In the genomic region with DNA sequence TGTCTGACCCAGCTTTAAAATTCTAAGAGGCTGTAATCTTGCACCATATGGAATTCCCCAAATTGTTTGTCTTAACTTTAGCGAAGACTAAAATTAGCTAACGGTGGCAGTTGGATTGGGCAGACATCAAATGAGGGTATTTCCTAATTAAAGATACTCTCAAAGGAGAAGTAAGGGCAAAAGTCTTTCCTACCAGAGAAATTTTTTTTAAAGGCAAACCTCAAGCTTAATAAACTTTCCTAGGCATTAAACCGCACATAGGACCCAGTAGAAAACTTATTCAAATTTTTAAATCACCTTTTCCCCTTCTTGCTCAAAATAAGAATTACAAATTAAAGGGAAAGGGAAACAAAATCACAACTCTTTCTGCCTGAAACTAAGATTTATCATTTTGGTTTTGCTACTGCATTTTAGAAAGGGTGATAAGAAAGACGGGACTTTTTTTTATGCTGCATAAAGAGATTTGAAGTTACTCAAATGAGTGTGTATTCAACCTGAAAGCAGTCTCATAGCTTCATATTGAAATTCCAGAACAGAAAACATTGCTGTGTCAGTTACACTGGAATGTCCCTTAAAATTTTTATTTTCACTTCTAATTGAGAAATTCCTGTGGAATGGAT, we compare ENCODE assay signal across 1 cellular context.
TF ChIP-seq lines count a peak whose summit lies in the region.

No MANE protein-coding gene starts in this region.

TF ChIP-seq in GM12878, 131 proteins besides CTCF, POLR2A, EP300 and RAD21 (continued from another document and continues in another):
- TF ChIP-seq PML (IDR thresholded peaks at IDR 0.05; ENCODE audit: low read length) (peak; percentile 53), KLF5 (IDR thresholded peaks at IDR 0.05; ENCODE audit: partially characterized antibody) (no peak), HDAC2 (IDR thresholded peaks at IDR 0.05) (no peak), BHLHE40 (IDR thresholded peaks at IDR 0.05; ENCODE audit: borderline replicate concordance in 1 of 2, low read depth in 2 of 2, low read length in 1 of 2) (peak in 1 of 2 experiments; percentile 52; a peak in 1 of 4 replicates), NBN (IDR thresholded peaks at IDR 0.05) (peak; percentile 28; the same call in 1 of the 2 replicates), TBL1XR1 (IDR thresholded peaks at IDR 0.05; ENCODE audit: low read depth, low read length) (peak; percentile 28; the same call in 1 of the 2 replicates), PAX8 (IDR thresholded peaks at IDR 0.05) (no peak), BACH1 (IDR thresholded peaks at IDR 0.05; ENCODE audit: borderline replicate concordance) (peak; percentile 40; the same call in 1 of the 2 replicates), GABPA (IDR thresholded peaks at IDR 0.05; ENCODE audit: low read depth) (peak; percentile 59; the same call in 1 of the 2 replicates), ZNF207 (IDR thresholded peaks at IDR 0.05; ENCODE audit: borderline replicate concordance) (no peak), MXI1 (IDR thresholded peaks at IDR 0.05; ENCODE audit: low read depth, low read length) (0 out of 2 replicates have a peak, but pooled peaks have one; percentile 43), MTA2 (IDR thresholded peaks at IDR 0.05; ENCODE audit: low read depth) (peak; percentile 96), TCF12 (IDR thresholded peaks at IDR 0.05; ENCODE audit: low read depth, low read length) (no peak), POU2F2 (IDR thresholded peaks at IDR 0.05; ENCODE audit: borderline replicate concordance, low read depth, low read length) (no peak), BCL11A (IDR thresholded peaks at IDR 0.05; ENCODE audit: low read depth, low read length) (peak; percentile 46), NFIC (IDR thresholded peaks at IDR 0.05; ENCODE audit: low read depth, low read length) (peak; percentile 97), ETV6 (conservative IDR thresholded peaks at IDR 0.05 in 1 of 2, IDR thresholded peaks at IDR 0.05 in 1 of 2; ENCODE audit: borderline replicate concordance in 1 of 2, low read depth in 1 of 2) (peak in 1 of 2 experiments; percentile 75; a peak in 1 of 4 replicates), MYC (IDR thresholded peaks at IDR 0.05; ENCODE audit: insufficient read depth, insufficient read length, insufficient replicate concordance, low read length, severe bottlenecking) (no peak), HDGF (IDR thresholded peaks at IDR 0.05) (no peak), KDM1A (IDR thresholded peaks at IDR 0.05; ENCODE audit: borderline replicate concordance) (no peak), GATAD2B (conservative IDR thresholded peaks at IDR 0.05; ENCODE audit: low read depth) (peak; percentile 68; the same call in 1 of the 2 replicates), RCOR1 (conservative IDR thresholded peaks at IDR 0.05; ENCODE audit: low read depth, low read length) (0 out of 2 replicates have a peak, but pooled peaks have one; percentile 83), RELA (IDR thresholded peaks at IDR 0.05; ENCODE audit: borderline replicate concordance, partially characterized antibody) (peak; percentile 73), CREM (IDR thresholded peaks at IDR 0.05; ENCODE audit: low read depth) (peak; percentile 11; the same call in 1 of the 2 replicates), TCF3 (IDR thresholded peaks at IDR 0.05; ENCODE audit: borderline replicate concordance, insufficient read depth, low read depth, low read length) (no peak), SIX5 (IDR thresholded peaks at IDR 0.05; ENCODE audit: low read depth, low read length, severe bottlenecking) (no peak), NR2C1 (IDR thresholded peaks at IDR 0.05) (no peak), HDAC6 (IDR thresholded peaks at IDR 0.05; ENCODE audit: unreplicated experiment) (no peak), CBX5 (IDR thresholded peaks at IDR 0.05; ENCODE audit: low read depth) (0 out of 2 replicates have a peak, but pooled peaks have one; percentile 65), ESRRA (IDR thresholded peaks at IDR 0.05; ENCODE audit: low read length) (no peak), ZNF622 (IDR thresholded peaks at IDR 0.05) (no peak), IRF4 (IDR thresholded peaks at IDR 0.05; ENCODE audit: low read depth, low read length) (peak; percentile 57), SRF (IDR thresholded peaks at IDR 0.05; ENCODE audit: low read depth in 2 of 2, low read length in 2 of 2) (no peak)
- TF ChIP-seq, protein P1, sequence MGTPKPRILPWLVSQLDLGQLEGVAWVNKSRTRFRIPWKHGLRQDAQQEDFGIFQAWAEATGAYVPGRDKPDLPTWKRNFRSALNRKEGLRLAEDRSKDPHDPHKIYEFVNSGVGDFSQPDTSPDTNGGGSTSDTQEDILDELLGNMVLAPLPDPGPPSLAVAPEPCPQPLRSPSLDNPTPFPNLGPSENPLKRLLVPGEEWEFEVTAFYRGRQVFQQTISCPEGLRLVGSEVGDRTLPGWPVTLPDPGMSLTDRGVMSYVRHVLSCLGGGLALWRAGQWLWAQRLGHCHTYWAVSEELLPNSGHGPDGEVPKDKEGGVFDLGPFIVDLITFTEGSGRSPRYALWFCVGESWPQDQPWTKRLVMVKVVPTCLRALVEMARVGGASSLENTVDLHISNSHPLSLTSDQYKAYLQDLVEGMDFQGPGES (IDR thresholded peaks at IDR 0.05) = no peak
- TF ChIP-seq, protein P2, sequence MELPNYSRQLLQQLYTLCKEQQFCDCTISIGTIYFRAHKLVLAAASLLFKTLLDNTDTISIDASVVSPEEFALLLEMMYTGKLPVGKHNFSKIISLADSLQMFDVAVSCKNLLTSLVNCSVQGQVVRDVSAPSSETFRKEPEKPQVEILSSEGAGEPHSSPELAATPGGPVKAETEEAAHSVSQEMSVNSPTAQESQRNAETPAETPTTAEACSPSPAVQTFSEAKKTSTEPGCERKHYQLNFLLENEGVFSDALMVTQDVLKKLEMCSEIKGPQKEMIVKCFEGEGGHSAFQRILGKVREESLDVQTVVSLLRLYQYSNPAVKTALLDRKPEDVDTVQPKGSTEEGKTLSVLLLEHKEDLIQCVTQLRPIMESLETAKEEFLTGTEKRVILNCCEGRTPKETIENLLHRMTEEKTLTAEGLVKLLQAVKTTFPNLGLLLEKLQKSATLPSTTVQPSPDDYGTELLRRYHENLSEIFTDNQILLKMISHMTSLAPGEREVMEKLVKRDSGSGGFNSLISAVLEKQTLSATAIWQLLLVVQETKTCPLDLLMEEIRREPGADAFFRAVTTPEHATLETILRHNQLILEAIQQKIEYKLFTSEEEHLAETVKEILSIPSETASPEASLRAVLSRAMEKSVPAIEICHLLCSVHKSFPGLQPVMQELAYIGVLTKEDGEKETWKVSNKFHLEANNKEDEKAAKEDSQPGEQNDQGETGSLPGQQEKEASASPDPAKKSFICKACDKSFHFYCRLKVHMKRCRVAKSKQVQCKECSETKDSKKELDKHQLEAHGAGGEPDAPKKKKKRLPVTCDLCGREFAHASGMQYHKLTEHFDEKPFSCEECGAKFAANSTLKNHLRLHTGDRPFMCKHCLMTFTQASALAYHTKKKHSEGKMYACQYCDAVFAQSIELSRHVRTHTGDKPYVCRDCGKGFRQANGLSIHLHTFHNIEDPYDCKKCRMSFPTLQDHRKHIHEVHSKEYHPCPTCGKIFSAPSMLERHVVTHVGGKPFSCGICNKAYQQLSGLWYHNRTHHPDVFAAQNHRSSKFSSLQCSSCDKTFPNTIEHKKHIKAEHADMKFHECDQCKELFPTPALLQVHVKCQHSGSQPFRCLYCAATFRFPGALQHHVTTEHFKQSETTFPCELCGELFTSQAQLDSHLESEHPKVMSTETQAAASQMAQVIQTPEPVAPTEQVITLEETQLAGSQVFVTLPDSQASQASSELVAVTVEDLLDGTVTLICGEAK (IDR thresholded peaks at IDR 0.05; ENCODE audit: borderline replicate concordance) = no peak; the same call in 1 of the 2 replicates
- TF ChIP-seq, protein P3, sequence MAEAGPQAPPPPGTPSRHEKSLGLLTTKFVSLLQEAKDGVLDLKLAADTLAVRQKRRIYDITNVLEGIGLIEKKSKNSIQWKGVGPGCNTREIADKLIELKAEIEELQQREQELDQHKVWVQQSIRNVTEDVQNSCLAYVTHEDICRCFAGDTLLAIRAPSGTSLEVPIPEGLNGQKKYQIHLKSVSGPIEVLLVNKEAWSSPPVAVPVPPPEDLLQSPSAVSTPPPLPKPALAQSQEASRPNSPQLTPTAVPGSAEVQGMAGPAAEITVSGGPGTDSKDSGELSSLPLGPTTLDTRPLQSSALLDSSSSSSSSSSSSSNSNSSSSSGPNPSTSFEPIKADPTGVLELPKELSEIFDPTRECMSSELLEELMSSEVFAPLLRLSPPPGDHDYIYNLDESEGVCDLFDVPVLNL (IDR thresholded peaks at IDR 0.05; ENCODE audit: low read depth, low read length) = no peak
- TF ChIP-seq, protein P4, sequence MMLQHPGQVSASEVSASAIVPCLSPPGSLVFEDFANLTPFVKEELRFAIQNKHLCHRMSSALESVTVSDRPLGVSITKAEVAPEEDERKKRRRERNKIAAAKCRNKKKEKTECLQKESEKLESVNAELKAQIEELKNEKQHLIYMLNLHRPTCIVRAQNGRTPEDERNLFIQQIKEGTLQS (IDR thresholded peaks at IDR 0.05; ENCODE audit: borderline replicate concordance, extremely low read depth, low read depth, low read length) = no peak
- TF ChIP-seq, protein P5, sequence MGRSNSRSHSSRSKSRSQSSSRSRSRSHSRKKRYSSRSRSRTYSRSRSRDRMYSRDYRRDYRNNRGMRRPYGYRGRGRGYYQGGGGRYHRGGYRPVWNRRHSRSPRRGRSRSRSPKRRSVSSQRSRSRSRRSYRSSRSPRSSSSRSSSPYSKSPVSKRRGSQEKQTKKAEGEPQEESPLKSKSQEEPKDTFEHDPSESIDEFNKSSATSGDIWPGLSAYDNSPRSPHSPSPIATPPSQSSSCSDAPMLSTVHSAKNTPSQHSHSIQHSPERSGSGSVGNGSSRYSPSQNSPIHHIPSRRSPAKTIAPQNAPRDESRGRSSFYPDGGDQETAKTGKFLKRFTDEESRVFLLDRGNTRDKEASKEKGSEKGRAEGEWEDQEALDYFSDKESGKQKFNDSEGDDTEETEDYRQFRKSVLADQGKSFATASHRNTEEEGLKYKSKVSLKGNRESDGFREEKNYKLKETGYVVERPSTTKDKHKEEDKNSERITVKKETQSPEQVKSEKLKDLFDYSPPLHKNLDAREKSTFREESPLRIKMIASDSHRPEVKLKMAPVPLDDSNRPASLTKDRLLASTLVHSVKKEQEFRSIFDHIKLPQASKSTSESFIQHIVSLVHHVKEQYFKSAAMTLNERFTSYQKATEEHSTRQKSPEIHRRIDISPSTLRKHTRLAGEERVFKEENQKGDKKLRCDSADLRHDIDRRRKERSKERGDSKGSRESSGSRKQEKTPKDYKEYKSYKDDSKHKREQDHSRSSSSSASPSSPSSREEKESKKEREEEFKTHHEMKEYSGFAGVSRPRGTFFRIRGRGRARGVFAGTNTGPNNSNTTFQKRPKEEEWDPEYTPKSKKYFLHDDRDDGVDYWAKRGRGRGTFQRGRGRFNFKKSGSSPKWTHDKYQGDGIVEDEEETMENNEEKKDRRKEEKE (IDR thresholded peaks at IDR 0.05) = no peak
- TF ChIP-seq, protein P6, sequence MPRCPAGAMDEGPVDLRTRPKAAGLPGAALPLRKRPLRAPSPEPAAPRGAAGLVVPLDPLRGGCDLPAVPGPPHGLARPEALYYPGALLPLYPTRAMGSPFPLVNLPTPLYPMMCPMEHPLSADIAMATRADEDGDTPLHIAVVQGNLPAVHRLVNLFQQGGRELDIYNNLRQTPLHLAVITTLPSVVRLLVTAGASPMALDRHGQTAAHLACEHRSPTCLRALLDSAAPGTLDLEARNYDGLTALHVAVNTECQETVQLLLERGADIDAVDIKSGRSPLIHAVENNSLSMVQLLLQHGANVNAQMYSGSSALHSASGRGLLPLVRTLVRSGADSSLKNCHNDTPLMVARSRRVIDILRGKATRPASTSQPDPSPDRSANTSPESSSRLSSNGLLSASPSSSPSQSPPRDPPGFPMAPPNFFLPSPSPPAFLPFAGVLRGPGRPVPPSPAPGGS (IDR thresholded peaks at IDR 0.05; ENCODE audit: borderline replicate concordance, insufficient read depth, low read depth, low read length, poor library complexity, severe bottlenecking) = peak; percentile 30
- TF ChIP-seq, protein P7, sequence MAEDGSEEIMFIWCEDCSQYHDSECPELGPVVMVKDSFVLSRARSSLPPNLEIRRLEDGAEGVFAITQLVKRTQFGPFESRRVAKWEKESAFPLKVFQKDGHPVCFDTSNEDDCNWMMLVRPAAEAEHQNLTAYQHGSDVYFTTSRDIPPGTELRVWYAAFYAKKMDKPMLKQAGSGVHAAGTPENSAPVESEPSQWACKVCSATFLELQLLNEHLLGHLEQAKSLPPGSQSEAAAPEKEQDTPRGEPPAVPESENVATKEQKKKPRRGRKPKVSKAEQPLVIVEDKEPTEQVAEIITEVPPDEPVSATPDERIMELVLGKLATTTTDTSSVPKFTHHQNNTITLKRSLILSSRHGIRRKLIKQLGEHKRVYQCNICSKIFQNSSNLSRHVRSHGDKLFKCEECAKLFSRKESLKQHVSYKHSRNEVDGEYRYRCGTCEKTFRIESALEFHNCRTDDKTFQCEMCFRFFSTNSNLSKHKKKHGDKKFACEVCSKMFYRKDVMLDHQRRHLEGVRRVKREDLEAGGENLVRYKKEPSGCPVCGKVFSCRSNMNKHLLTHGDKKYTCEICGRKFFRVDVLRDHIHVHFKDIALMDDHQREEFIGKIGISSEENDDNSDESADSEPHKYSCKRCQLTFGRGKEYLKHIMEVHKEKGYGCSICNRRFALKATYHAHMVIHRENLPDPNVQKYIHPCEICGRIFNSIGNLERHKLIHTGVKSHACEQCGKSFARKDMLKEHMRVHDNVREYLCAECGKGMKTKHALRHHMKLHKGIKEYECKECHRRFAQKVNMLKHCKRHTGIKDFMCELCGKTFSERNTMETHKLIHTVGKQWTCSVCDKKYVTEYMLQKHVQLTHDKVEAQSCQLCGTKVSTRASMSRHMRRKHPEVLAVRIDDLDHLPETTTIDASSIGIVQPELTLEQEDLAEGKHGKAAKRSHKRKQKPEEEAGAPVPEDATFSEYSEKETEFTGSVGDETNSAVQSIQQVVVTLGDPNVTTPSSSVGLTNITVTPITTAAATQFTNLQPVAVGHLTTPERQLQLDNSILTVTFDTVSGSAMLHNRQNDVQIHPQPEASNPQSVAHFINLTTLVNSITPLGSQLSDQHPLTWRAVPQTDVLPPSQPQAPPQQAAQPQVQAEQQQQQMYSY (CRISPR knock-in tag; IDR thresholded peaks at IDR 0.05) = no peak
- TF ChIP-seq, protein P8, sequence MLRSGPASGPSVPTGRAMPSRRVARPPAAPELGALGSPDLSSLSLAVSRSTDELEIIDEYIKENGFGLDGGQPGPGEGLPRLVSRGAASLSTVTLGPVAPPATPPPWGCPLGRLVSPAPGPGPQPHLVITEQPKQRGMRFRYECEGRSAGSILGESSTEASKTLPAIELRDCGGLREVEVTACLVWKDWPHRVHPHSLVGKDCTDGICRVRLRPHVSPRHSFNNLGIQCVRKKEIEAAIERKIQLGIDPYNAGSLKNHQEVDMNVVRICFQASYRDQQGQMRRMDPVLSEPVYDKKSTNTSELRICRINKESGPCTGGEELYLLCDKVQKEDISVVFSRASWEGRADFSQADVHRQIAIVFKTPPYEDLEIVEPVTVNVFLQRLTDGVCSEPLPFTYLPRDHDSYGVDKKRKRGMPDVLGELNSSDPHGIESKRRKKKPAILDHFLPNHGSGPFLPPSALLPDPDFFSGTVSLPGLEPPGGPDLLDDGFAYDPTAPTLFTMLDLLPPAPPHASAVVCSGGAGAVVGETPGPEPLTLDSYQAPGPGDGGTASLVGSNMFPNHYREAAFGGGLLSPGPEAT (IDR thresholded peaks at IDR 0.05; ENCODE audit: low read depth) = peak; percentile 95
- TF ChIP-seq, protein P9, sequence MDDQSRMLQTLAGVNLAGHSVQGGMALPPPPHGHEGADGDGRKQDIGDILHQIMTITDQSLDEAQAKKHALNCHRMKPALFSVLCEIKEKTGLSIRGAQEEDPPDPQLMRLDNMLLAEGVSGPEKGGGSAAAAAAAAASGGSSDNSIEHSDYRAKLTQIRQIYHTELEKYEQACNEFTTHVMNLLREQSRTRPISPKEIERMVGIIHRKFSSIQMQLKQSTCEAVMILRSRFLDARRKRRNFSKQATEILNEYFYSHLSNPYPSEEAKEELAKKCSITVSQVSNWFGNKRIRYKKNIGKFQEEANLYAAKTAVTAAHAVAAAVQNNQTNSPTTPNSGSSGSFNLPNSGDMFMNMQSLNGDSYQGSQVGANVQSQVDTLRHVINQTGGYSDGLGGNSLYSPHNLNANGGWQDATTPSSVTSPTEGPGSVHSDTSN (IDR thresholded peaks at IDR 0.05; ENCODE audit: insufficient replicate concordance, low read depth, low read length) = no peak
